In the genomic region with DNA sequence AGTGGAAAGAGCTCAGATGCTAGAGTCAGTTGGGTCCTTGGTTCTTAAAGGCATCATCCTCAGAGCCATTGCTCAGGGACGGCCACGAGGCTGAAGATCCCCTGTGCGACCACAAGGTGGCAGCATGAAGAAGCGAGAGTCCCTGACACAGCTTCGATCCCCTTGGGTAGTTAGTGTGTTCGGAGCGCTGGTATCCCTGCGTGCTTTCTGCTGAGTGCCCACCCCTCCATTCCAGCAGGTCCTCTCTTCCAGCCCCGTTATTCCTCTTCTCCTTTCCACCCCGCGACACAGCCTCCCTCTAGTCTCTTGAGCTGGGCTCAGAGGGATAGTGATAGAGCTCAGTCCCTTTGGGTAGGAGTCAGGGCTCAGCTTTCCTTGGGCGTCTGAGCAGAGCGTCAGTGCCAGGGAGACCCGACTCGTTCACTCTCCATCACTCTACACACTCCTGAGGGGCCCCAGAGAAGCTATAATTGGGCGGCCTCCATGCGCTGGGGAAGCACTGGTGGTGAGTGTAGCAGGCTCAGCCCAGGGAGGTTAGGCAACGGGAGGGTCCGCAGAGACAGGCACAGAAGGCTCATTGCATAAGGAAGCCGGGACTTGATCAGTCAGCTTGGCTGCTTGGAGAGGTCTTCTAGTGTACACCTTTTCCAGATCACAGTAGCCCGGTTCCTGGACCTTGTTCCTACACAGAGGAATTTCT, we compare ENCODE assay signal across 9 cellular contexts. TPM values are rescaled to one million over a fixed set of nuclear protein-coding genes. Genes with fewer than 3 reads are reported as not detected.
DNase-seq lines count a peak whose midpoint lies in the region; ATAC-seq and TF ChIP-seq lines count a peak whose summit lies in the region.
"Had no signal": no experiment of that assay in that cellular context is flagged by ENCODE, and none has a peak within 500 bp of the region (broad histone marks: within the 10 kb centered on the region; RNA-seq: fewer than 3 reads in every experiment).

A gene with protein sequence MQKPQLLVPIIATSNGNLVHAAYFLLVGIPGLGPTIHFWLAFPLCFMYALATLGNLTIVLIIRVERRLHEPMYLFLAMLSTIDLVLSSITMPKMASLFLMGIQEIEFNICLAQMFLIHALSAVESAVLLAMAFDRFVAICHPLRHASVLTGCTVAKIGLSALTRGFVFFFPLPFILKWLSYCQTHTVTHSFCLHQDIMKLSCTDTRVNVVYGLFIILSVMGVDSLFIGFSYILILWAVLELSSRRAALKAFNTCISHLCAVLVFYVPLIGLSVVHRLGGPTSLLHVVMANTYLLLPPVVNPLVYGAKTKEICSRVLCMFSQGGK (plus strand): TSS at position 516 of the 700 bp plus-strand sequence. CDS start 2,314 bp downstream, outside the sequence.

- H3K27me3 ChIP-seq in GM23248 (replicated peaks; ENCODE audit: insufficient read depth): peaks cover 14% of the 10 kb centered on the region; the same call in 1 of the 2 replicates
- H3K27me3 ChIP-seq in KMS-11 (ENCODE audit: insufficient read depth, low read depth): no peaks in the 10 kb centered on the region
- no peaks in the 10 kb centered on the region for H3K27me3 ChIP-seq in gastroesophageal sphincter
- no peaks in the 10 kb centered on the region for H3K27me3 ChIP-seq in testis

- H3K36me3 ChIP-seq in ES-I3 (ENCODE audit: insufficient read depth, low read length): no peaks in the 10 kb centered on the region
- no peaks in the 10 kb centered on the region for H3K36me3 ChIP-seq in GM23248 (ENCODE audit: low read depth)
- no peaks in the 10 kb centered on the region for H3K36me3 ChIP-seq in KMS-11 (ENCODE audit: insufficient read depth)
- no peaks in the 10 kb centered on the region for H3K36me3 ChIP-seq in gastroesophageal sphincter
- H3K36me3 ChIP-seq in testis (ENCODE audit: low read depth, missing control alignments): no peaks in the 10 kb centered on the region

- H3K4me3 ChIP-seq in GM23248 (0 out of 2 replicates have a peak within 1 kb of the TSS, but pooled peaks have one; percentile 33), KMS-11 (IDR thresholded peaks at IDR 0.05; ENCODE audit: insufficient read depth, low read depth, low read length) (no peak within 1 kb of the TSS), gastroesophageal sphincter (peak within 1 kb of the TSS in 1 of 2 donors; percentile 18), testis (peak within 1 kb of the TSS; percentile 29 to 31)

- no peaks in the 10 kb centered on the region for H3F3A ChIP-seq in GM23248 (ENCODE audit: insufficient read depth)

- H3K27ac ChIP-seq in GM23248: no peak within 1 kb of the TSS
- H3K27ac ChIP-seq in KMS-11: no peak within 1 kb of the TSS
- no peak within 1 kb of the TSS for H3K27ac ChIP-seq in gastroesophageal sphincter
- no peak within 1 kb of the TSS for H3K27ac ChIP-seq in testis

- H3K4me1 ChIP-seq in ES-I3 (ENCODE audit: insufficient read depth, low read length) (no peaks in the 10 kb centered on the region; the same call in 1 of the 2 replicates), GM23248 (ENCODE audit: insufficient read depth) (no peaks in the 10 kb centered on the region), KMS-11 (ENCODE audit: low read depth, poor library complexity, severe bottlenecking) (no peaks in the 10 kb centered on the region), gastroesophageal sphincter (peaks cover 0 to 8% (median 0%) of the 10 kb centered on the region in 3 donors), testis (peaks cover 3% of the 10 kb centered on the region)

- H3K79me2 ChIP-seq in GM23248 (ENCODE audit: insufficient read depth) (no peaks in the 10 kb centered on the region), KMS-11 (ENCODE audit: insufficient read depth, low read depth) (no peaks in the 10 kb centered on the region)

- DNase-seq in GM23248 (peak; percentile 72), RKO (ENCODE audit: low spot score) (peak; percentile 58), omental fat pad (ENCODE audit: low spot score) (peak; percentile 45), testis (peak; percentile 85)
- DNase-seq in activated T-helper 1 cell treated with anti-CD3 and anti-CD28 coated beads, Interleukin-2, amount 50 U/mL, for 16 hours (ENCODE audit: low read depth in 1 of 2, low spot score in 1 of 2): peak; percentile 39 to 40

- WGBS in GM23248 (ENCODE audit: low coverage in 1 of 2, low lambda C conversion rate in 2 of 2, missing lambda C conversion rate in 2 of 2), 2 experiments: 22 to 23% methylated on average over 20 to 21 of the region's 21 CpGs
- 23 to 60% methylated on average over 1 to 7 of the region's 21 CpGs for WGBS in gastroesophageal sphincter (ENCODE audit: low coverage in 1 of 2), 2 donors
- 25 to 28% methylated on average over 8 to 21 of the region's 21 CpGs for WGBS in testis, 2 donors

- no peaks in the 10 kb centered on the region for H4K20me1 ChIP-seq in GM23248 (ENCODE audit: insufficient read depth)
- no peaks in the 10 kb centered on the region for H4K20me1 ChIP-seq in KMS-11 (ENCODE audit: insufficient read depth)

- H2AFZ ChIP-seq in GM23248 (no peak within 1 kb of the TSS), KMS-11 (ENCODE audit: low read depth) (peak within 1 kb of the TSS; percentile 74)

- H3K9me2 ChIP-seq in GM23248 (ENCODE audit: insufficient read depth): no peaks in the 10 kb centered on the region

- TF ChIP-seq CTCF in KMS-11 (conservative IDR thresholded peaks at IDR 0.05; ENCODE audit: low read depth, low read length) (peak; percentile 82), gastroesophageal sphincter (IDR thresholded peaks at IDR 0.05) (peak; percentile 81 to 89 (median 86)), omental fat pad (IDR thresholded peaks at IDR 0.05) (peak in 1 of 3 donors; percentile 60), testis (IDR thresholded peaks at IDR 0.05) (peak; percentile 72 to 84 (median 83))

- TF ChIP-seq POLR2A in gastroesophageal sphincter (IDR thresholded peaks at IDR 0.05) (no peak), testis (IDR thresholded peaks at IDR 0.05) (no peak)

- H3K9ac ChIP-seq in ES-I3 (ENCODE audit: low read depth, low read length): peak within 1 kb of the TSS; percentile 4; the same call in 1 of the 2 replicates
- H3K9ac ChIP-seq in GM23248: no peak within 1 kb of the TSS
- no peak within 1 kb of the TSS for H3K9ac ChIP-seq in KMS-11

- intact Hi-C loops in testis (cut with DNase I; ENCODE audit: low total_unique reads): loop anchor here (5.0 to 10.0 kb wide), 2 partner anchors 190 to 368 kb away; no protein-coding TSS in a partner anchor

- peak; percentile 86 for ATAC-seq in gastroesophageal sphincter
- ATAC-seq in omental fat pad (ENCODE audit: low FRiP score): peak; percentile 82

- in situ Hi-C loops in GM23248 (cut with MboI): loop anchor here (25.0 kb wide), 1 partner anchor 750 kb away; a partner anchor contains a TSS

- H3K4me2 ChIP-seq in GM23248 (ENCODE audit: unreplicated experiment) (no peak within 1 kb of the TSS), KMS-11 (peak within 1 kb of the TSS; percentile 33; the same call in 1 of the 2 replicates)

- H3K9me3 ChIP-seq in ES-I3 (ENCODE audit: control insufficient read depth, insufficient read depth, low read length): no peaks in the 10 kb centered on the region
- H3K9me3 ChIP-seq in GM23248 (ENCODE audit: low read depth): no peaks in the 10 kb centered on the region
- no peaks in the 10 kb centered on the region for H3K9me3 ChIP-seq in gastroesophageal sphincter
- H3K9me3 ChIP-seq in testis: no peaks in the 10 kb centered on the region

- no peak for TF ChIP-seq EP300 in gastroesophageal sphincter (IDR thresholded peaks at IDR 0.05)

RNA-seq across cellular contexts. Expression of the gene that starts here (rescaled TPM):
- not detected in 2 replicates for total RNA-seq in GM23248 (2014; rRNA removed; shearing (Covaris generic))
- polyA plus RNA-seq in GM23248 (2016; fragmentation: Nextera tagmentation; extraction: Ambion mirVana) (not detected in 2 replicates), testis (ENCODE audit: insufficient read depth, low read depth, low replicate concordance) (not detected)
- total RNA-seq in gastroesophageal sphincter (not detected), omental fat pad (not detected), testis (under 1 TPM in 1 of 2 donors, not detected in 1; 0.63 TPM)
- total RNA-seq: temporal lobe had no signal

Comparison
In these comparisons a context has a peak if more than half of its experiments do, and no peak if none do; other contexts are left out.
1. Peak in DNase-seq and H3K4me3 ChIP-seq in GM23248; RNA of the gene not detected or under 1 TPM.
2. Peak in ATAC-seq in gastroesophageal sphincter; RNA of the gene not detected or under 1 TPM.
3. Peak in DNase-seq and ATAC-seq in omental fat pad; RNA of the gene not detected or under 1 TPM.
4. Peak in DNase-seq and H3K4me3 ChIP-seq in testis; RNA of the gene not detected or under 1 TPM.